In the genomic region with DNA sequence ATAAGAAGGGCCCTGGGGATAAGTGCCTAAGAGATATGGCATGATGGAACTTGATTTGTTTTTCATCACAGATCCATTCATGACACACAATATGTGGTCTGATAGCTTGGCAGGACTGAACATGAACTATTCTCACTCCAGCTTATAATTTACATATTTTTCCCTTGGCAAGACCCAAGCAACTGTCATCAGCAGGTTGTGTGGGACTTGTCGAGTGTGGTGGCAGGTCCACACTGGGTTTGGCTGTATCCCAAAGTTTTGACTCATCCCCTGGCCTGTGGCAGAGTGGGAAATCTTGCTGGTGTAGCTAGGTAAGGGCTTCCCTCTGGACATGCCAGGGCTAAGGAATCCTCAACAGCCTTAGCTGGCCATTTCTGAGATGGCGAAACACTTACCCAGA, we compare ENCODE assay signal across 1 cellular context.
TF ChIP-seq lines count a peak whose summit lies in the region.

No MANE protein-coding gene starts in this region.

TF ChIP-seq in HEK293, 187 proteins besides CTCF, POLR2A, EP300 and RAD21 (continued from another document):
- TF ChIP-seq, protein P1, sequence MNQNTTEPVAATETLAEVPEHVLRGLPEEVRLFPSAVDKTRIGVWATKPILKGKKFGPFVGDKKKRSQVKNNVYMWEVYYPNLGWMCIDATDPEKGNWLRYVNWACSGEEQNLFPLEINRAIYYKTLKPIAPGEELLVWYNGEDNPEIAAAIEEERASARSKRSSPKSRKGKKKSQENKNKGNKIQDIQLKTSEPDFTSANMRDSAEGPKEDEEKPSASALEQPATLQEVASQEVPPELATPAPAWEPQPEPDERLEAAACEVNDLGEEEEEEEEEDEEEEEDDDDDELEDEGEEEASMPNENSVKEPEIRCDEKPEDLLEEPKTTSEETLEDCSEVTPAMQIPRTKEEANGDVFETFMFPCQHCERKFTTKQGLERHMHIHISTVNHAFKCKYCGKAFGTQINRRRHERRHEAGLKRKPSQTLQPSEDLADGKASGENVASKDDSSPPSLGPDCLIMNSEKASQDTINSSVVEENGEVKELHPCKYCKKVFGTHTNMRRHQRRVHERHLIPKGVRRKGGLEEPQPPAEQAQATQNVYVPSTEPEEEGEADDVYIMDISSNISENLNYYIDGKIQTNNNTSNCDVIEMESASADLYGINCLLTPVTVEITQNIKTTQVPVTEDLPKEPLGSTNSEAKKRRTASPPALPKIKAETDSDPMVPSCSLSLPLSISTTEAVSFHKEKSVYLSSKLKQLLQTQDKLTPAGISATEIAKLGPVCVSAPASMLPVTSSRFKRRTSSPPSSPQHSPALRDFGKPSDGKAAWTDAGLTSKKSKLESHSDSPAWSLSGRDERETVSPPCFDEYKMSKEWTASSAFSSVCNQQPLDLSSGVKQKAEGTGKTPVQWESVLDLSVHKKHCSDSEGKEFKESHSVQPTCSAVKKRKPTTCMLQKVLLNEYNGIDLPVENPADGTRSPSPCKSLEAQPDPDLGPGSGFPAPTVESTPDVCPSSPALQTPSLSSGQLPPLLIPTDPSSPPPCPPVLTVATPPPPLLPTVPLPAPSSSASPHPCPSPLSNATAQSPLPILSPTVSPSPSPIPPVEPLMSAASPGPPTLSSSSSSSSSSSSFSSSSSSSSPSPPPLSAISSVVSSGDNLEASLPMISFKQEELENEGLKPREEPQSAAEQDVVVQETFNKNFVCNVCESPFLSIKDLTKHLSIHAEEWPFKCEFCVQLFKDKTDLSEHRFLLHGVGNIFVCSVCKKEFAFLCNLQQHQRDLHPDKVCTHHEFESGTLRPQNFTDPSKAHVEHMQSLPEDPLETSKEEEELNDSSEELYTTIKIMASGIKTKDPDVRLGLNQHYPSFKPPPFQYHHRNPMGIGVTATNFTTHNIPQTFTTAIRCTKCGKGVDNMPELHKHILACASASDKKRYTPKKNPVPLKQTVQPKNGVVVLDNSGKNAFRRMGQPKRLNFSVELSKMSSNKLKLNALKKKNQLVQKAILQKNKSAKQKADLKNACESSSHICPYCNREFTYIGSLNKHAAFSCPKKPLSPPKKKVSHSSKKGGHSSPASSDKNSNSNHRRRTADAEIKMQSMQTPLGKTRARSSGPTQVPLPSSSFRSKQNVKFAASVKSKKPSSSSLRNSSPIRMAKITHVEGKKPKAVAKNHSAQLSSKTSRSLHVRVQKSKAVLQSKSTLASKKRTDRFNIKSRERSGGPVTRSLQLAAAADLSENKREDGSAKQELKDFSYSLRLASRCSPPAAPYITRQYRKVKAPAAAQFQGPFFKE (tag by site-specific recombination; IDR thresholded peaks at IDR 0.05; ENCODE audit: borderline replicate concordance), result no peak
- no peak for TF ChIP-seq ZNF555 (tag by site-specific recombination; conservative IDR thresholded peaks at IDR 0.05)
